1 cellular context compared by ENCODE assay signal in the genomic region with DNA sequence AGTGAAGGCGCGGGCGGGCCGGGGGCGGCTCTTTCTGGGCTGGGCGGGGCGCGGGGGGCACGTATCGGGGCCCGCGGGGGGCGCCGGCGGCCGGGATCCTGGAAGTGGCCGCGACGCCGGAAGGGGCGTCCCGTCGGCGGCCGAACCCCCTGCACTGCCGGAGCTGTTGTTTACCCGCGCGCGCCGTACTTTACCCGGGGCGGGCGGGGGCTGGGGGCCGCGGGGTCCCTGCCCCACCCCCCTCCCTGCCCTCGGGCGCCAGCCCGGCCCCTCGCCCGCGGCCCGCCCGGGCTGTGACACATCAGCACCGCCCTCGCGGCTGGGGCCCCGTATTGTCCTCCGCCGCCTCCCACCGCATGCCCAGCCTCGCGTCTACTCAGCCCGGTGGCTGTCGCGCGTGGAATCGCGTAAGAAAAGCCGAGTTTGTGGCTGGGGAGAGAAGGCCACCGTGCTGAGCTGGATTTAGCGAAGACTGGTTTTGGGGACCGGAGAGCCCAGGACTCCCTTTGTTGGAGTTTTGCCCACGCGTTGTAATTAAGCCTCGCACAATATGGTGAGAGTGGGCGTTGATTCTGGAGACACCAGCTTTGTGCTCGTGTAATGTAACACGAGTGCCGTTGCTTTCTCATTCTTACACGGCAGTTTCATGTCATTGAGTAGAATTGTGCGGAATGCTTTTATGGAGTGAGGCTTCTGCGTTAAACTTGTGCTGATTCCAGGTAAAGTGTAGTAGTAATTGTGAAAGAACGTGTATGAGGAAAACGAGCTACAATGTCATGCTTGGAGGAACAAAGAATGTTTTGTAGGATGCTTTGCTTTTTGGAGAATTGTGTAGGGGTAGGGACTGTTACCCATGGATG.
TF ChIP-seq lines count a peak whose summit lies in the region.

No MANE protein-coding gene starts in this region.

TF ChIP-seq in HepG2, 621 proteins besides CTCF, POLR2A, EP300 and RAD21 (continued from another document and continues in another):
- TF ChIP-seq, protein P1, sequence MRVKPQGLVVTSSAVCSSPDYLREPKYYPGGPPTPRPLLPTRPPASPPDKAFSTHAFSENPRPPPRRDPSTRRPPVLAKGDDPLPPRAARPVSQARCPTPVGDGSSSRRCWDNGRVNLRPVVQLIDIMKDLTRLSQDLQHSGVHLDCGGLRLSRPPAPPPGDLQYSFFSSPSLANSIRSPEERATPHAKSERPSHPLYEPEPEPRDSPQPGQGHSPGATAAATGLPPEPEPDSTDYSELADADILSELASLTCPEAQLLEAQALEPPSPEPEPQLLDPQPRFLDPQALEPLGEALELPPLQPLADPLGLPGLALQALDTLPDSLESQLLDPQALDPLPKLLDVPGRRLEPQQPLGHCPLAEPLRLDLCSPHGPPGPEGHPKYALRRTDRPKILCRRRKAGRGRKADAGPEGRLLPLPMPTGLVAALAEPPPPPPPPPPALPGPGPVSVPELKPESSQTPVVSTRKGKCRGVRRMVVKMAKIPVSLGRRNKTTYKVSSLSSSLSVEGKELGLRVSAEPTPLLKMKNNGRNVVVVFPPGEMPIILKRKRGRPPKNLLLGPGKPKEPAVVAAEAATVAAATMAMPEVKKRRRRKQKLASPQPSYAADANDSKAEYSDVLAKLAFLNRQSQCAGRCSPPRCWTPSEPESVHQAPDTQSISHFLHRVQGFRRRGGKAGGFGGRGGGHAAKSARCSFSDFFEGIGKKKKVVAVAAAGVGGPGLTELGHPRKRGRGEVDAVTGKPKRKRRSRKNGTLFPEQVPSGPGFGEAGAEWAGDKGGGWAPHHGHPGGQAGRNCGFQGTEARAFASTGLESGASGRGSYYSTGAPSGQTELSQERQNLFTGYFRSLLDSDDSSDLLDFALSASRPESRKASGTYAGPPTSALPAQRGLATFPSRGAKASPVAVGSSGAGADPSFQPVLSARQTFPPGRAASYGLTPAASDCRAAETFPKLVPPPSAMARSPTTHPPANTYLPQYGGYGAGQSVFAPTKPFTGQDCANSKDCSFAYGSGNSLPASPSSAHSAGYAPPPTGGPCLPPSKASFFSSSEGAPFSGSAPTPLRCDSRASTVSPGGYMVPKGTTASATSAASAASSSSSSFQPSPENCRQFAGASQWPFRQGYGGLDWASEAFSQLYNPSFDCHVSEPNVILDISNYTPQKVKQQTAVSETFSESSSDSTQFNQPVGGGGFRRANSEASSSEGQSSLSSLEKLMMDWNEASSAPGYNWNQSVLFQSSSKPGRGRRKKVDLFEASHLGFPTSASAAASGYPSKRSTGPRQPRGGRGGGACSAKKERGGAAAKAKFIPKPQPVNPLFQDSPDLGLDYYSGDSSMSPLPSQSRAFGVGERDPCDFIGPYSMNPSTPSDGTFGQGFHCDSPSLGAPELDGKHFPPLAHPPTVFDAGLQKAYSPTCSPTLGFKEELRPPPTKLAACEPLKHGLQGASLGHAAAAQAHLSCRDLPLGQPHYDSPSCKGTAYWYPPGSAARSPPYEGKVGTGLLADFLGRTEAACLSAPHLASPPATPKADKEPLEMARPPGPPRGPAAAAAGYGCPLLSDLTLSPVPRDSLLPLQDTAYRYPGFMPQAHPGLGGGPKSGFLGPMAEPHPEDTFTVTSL (CRISPR knock-in tag; IDR thresholded peaks at IDR 0.05; ENCODE audit: borderline replicate concordance), result no peak
- no peak for TF ChIP-seq ZFP1 (CRISPR knock-in tag; IDR thresholded peaks at IDR 0.05)
- TF ChIP-seq ZNF354B (CRISPR knock-in tag; IDR thresholded peaks at IDR 0.05), result peak; percentile 20; the same call in 1 of the 2 replicates
- no peak for TF ChIP-seq ARNT (IDR thresholded peaks at IDR 0.05)
- TF ChIP-seq, protein P2, sequence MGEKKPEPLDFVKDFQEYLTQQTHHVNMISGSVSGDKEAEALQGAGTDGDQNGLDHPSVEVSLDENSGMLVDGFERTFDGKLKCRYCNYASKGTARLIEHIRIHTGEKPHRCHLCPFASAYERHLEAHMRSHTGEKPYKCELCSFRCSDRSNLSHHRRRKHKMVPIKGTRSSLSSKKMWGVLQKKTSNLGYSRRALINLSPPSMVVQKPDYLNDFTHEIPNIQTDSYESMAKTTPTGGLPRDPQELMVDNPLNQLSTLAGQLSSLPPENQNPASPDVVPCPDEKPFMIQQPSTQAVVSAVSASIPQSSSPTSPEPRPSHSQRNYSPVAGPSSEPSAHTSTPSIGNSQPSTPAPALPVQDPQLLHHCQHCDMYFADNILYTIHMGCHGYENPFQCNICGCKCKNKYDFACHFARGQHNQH (CRISPR knock-in tag; IDR thresholded peaks at IDR 0.05), result no peak
- TF ChIP-seq ZNF616 (CRISPR knock-in tag; IDR thresholded peaks at IDR 0.05; ENCODE audit: low read depth), result no peak
- TF ChIP-seq, protein P3, sequence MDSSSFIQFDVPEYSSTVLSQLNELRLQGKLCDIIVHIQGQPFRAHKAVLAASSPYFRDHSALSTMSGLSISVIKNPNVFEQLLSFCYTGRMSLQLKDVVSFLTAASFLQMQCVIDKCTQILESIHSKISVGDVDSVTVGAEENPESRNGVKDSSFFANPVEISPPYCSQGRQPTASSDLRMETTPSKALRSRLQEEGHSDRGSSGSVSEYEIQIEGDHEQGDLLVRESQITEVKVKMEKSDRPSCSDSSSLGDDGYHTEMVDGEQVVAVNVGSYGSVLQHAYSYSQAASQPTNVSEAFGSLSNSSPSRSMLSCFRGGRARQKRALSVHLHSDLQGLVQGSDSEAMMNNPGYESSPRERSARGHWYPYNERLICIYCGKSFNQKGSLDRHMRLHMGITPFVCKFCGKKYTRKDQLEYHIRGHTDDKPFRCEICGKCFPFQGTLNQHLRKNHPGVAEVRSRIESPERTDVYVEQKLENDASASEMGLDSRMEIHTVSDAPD (CRISPR knock-in tag; IDR thresholded peaks at IDR 0.05), result 0 out of 2 replicates have a peak, but pooled peaks have one; percentile 42
- TF ChIP-seq GATA4 (IDR thresholded peaks at IDR 0.05; ENCODE audit: borderline replicate concordance, low read depth), result no peak
- TF ChIP-seq, protein P4, sequence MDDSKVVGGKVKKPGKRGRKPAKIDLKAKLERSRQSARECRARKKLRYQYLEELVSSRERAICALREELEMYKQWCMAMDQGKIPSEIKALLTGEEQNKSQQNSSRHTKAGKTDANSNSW (CRISPR knock-in tag; IDR thresholded peaks at IDR 0.05; ENCODE audit: borderline replicate concordance), result no peak
- TF ChIP-seq ZNF720 (CRISPR knock-in tag; IDR thresholded peaks at IDR 0.05), result no peak
- no peak for TF ChIP-seq BRD4 (CRISPR knock-in tag; IDR thresholded peaks at IDR 0.05)
- TF ChIP-seq, protein P5, sequence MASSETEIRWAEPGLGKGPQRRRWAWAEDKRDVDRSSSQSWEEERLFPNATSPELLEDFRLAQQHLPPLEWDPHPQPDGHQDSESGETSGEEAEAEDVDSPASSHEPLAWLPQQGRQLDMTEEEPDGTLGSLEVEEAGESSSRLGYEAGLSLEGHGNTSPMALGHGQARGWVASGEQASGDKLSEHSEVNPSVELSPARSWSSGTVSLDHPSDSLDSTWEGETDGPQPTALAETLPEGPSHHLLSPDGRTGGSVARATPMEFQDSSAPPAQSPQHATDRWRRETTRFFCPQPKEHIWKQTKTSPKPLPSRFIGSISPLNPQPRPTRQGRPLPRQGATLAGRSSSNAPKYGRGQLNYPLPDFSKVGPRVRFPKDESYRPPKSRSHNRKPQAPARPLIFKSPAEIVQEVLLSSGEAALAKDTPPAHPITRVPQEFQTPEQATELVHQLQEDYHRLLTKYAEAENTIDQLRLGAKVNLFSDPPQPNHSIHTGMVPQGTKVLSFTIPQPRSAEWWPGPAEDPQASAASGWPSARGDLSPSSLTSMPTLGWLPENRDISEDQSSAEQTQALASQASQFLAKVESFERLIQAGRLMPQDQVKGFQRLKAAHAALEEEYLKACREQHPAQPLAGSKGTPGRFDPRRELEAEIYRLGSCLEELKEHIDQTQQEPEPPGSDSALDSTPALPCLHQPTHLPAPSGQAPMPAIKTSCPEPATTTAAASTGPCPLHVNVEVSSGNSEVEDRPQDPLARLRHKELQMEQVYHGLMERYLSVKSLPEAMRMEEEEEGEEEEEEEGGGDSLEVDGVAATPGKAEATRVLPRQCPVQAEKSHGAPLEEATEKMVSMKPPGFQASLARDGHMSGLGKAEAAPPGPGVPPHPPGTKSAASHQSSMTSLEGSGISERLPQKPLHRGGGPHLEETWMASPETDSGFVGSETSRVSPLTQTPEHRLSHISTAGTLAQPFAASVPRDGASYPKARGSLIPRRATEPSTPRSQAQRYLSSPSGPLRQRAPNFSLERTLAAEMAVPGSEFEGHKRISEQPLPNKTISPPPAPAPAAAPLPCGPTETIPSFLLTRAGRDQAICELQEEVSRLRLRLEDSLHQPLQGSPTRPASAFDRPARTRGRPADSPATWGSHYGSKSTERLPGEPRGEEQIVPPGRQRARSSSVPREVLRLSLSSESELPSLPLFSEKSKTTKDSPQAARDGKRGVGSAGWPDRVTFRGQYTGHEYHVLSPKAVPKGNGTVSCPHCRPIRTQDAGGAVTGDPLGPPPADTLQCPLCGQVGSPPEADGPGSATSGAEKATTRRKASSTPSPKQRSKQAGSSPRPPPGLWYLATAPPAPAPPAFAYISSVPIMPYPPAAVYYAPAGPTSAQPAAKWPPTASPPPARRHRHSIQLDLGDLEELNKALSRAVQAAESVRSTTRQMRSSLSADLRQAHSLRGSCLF (CRISPR knock-in tag; IDR thresholded peaks at IDR 0.05; ENCODE audit: borderline replicate concordance), result no peak
- no peak for TF ChIP-seq ZNF703 (CRISPR knock-in tag; IDR thresholded peaks at IDR 0.05; ENCODE audit: borderline replicate concordance)
- no peak for TF ChIP-seq HMG20B (CRISPR knock-in tag; conservative IDR thresholded peaks at IDR 0.05)
- no peak for TF ChIP-seq SATB2 (CRISPR knock-in tag; IDR thresholded peaks at IDR 0.05)
- no peak for TF ChIP-seq ZNF879 (CRISPR knock-in tag; IDR thresholded peaks at IDR 0.05)
- no peak for TF ChIP-seq TBL1XR1 (IDR thresholded peaks at IDR 0.05; ENCODE audit: borderline replicate concordance, low read length, partially characterized antibody)
- TF ChIP-seq ZNF501 (CRISPR knock-in tag; IDR thresholded peaks at IDR 0.05), result peak; percentile 81
- no peak for TF ChIP-seq ZIK1 (CRISPR knock-in tag; IDR thresholded peaks at IDR 0.05; ENCODE audit: borderline replicate concordance, low read depth)
- 0 out of 2 replicates have a peak, but pooled peaks have one; percentile 25 for TF ChIP-seq MED1 (CRISPR knock-in tag; IDR thresholded peaks at IDR 0.05)
- TF ChIP-seq, protein P6, sequence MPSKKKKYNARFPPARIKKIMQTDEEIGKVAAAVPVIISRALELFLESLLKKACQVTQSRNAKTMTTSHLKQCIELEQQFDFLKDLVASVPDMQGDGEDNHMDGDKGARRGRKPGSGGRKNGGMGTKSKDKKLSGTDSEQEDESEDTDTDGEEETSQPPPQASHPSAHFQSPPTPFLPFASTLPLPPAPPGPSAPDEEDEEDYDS (CRISPR knock-in tag; IDR thresholded peaks at IDR 0.05), result 0 out of 2 replicates have a peak, but pooled peaks have one; percentile 10
- no peak for TF ChIP-seq ZNF747 (CRISPR knock-in tag; IDR thresholded peaks at IDR 0.05; ENCODE audit: borderline replicate concordance)
- TF ChIP-seq, protein P7, sequence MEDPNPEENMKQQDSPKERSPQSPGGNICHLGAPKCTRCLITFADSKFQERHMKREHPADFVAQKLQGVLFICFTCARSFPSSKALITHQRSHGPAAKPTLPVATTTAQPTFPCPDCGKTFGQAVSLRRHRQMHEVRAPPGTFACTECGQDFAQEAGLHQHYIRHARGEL (CRISPR knock-in tag; IDR thresholded peaks at IDR 0.05), result no peak
- no peak for TF ChIP-seq XRCC5 (optimal IDR thresholded peaks at IDR 0.05; ENCODE audit: low read length)
- peak; percentile 87; the same call in 1 of the 2 replicates for TF ChIP-seq DMAP1 (CRISPR knock-in tag; IDR thresholded peaks at IDR 0.05)
- no peak for TF ChIP-seq ZNF567 (CRISPR knock-in tag; IDR thresholded peaks at IDR 0.05; ENCODE audit: borderline replicate concordance)
- TF ChIP-seq PAX8 (CRISPR knock-in tag; IDR thresholded peaks at IDR 0.05; ENCODE audit: borderline replicate concordance), result no peak
- TF ChIP-seq ZFP36L1 (CRISPR knock-in tag; IDR thresholded peaks at IDR 0.05), result no peak
- TF ChIP-seq, protein P8, sequence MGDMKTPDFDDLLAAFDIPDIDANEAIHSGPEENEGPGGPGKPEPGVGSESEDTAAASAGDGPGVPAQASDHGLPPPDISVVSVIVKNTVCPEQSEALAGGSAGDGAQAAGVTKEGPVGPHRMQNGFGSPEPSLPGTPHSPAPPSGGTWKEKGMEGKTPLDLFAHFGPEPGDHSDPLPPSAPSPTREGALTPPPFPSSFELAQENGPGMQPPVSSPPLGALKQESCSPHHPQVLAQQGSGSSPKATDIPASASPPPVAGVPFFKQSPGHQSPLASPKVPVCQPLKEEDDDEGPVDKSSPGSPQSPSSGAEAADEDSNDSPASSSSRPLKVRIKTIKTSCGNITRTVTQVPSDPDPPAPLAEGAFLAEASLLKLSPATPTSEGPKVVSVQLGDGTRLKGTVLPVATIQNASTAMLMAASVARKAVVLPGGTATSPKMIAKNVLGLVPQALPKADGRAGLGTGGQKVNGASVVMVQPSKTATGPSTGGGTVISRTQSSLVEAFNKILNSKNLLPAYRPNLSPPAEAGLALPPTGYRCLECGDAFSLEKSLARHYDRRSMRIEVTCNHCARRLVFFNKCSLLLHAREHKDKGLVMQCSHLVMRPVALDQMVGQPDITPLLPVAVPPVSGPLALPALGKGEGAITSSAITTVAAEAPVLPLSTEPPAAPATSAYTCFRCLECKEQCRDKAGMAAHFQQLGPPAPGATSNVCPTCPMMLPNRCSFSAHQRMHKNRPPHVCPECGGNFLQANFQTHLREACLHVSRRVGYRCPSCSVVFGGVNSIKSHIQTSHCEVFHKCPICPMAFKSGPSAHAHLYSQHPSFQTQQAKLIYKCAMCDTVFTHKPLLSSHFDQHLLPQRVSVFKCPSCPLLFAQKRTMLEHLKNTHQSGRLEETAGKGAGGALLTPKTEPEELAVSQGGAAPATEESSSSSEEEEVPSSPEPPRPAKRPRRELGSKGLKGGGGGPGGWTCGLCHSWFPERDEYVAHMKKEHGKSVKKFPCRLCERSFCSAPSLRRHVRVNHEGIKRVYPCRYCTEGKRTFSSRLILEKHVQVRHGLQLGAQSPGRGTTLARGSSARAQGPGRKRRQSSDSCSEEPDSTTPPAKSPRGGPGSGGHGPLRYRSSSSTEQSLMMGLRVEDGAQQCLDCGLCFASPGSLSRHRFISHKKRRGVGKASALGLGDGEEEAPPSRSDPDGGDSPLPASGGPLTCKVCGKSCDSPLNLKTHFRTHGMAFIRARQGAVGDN (CRISPR knock-in tag; IDR thresholded peaks at IDR 0.05), result peak; percentile 84
- TF ChIP-seq ZNF530 (CRISPR knock-in tag; IDR thresholded peaks at IDR 0.05; ENCODE audit: low read depth), result no peak
- TF ChIP-seq CBFB (CRISPR knock-in tag; IDR thresholded peaks at IDR 0.05), result peak; percentile 19; the same call in 1 of the 2 replicates
- no peak for TF ChIP-seq MTA3 (CRISPR knock-in tag; IDR thresholded peaks at IDR 0.05)
- TF ChIP-seq, protein P9, sequence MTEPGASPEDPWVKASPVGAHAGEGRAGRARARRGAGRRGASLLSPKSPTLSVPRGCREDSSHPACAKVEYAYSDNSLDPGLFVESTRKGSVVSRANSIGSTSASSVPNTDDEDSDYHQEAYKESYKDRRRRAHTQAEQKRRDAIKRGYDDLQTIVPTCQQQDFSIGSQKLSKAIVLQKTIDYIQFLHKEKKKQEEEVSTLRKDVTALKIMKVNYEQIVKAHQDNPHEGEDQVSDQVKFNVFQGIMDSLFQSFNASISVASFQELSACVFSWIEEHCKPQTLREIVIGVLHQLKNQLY (CRISPR knock-in tag; IDR thresholded peaks at IDR 0.05), result no peak
- TF ChIP-seq MZF1 (CRISPR knock-in tag; IDR thresholded peaks at IDR 0.05; ENCODE audit: borderline replicate concordance), result no peak
- no peak for TF ChIP-seq SMAD1 (CRISPR knock-in tag; IDR thresholded peaks at IDR 0.05; ENCODE audit: borderline replicate concordance, low read depth)
- no peak; the same call in 1 of the 2 replicates for TF ChIP-seq ZNF746 (CRISPR knock-in tag; IDR thresholded peaks at IDR 0.05)
- TF ChIP-seq MYNN (CRISPR knock-in tag; IDR thresholded peaks at IDR 0.05; ENCODE audit: low read depth), result no peak
